In the genomic region with DNA sequence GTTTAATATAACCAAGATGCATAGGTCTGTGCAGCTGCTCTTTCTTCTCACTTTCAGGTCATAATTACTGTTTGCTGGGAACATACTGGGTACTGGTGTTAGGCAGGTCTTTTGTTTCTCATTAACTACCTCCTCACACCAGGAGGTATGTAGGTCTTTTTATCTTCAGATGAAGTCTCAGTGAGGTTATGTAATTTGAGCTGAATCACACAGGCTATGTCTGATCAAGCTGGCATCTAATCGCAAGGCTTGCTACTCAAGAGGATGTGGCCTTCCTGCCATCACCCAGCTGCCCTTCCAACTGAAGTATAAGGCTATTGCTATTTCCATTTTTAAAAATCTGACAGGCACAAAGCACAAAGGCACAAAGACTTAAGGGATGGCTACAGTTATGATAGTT, we compare ENCODE assay signal across 13 cellular contexts.
DNase-seq lines count a peak whose midpoint lies in the region; ATAC-seq, FAIRE-seq and TF ChIP-seq lines count a peak whose summit lies in the region.
"Had no signal": no experiment of that assay in that cellular context is flagged by ENCODE, and none has a peak within 500 bp of the region (broad histone marks: within the 10 kb centered on the region; RNA-seq: fewer than 3 reads in every experiment).

No MANE protein-coding gene starts in this region.

- 87% methylated on average over 1 of the region's 1 CpG for WGBS in prostate gland

- no peak overlapping the region for H3K4me3 Mint-ChIP-seq in activated naive CD4-positive, alpha-beta T cell treated with anti-CD3 and anti-CD28 coated beads for 36 hours
- no peak overlapping the region for H3K4me3 Mint-ChIP-seq in T-helper 2 cell treated with Interferon-gamma antibody and Interleukin-4, amounts not matched to agents 5 μg/mL and 100 μg/mL, for 36 hours
- H3K4me3 Mint-ChIP-seq in natural killer cell treated with Interleukin-12 subunit alpha and Interleukin-12 subunit beta and Interleukin-15 and Interleukin-18, amount 100 ng/mL, for 72 hours, result peak overlapping the region; percentile 26

- FAIRE-seq in HTR-8/SVneo (lab: Jason Lieb, UNC), result no peak
- FAIRE-seq: frontal cortex had no signal

- intact Hi-C loops in activated naive CD4-positive, alpha-beta T cell treated with anti-CD3 and anti-CD28 coated beads for 36 hours (cut with micrococcal nuclease), result no loop called here
- intact Hi-C loops in prostate gland (cut with DNase I) (no loop called here), gastrocnemius medialis (cut with DNase I; ENCODE audit: low total_unique reads) (no loop called here)

- TF ChIP-seq POLR2A in prostate gland (IDR thresholded peaks at IDR 0.05) (no peak), gastrocnemius medialis (IDR thresholded peaks at IDR 0.05) (no peak)

- H3K27ac ChIP-seq in prostate gland, result no peak overlapping the region
- H3K27ac ChIP-seq in gastrocnemius medialis, result no peak overlapping the region
- H3K27ac ChIP-seq: parathyroid adenoma had no signal

- CTCF ChIA-PET in activated naive CD4-positive, alpha-beta T cell treated with anti-CD3 and anti-CD28 coated beads for 36 hours (lab: Charles Lee), result no interaction called here

- H3K4me3 ChIP-seq in prostate gland, result no peak overlapping the region
- no peak overlapping the region for H3K4me3 ChIP-seq in gastrocnemius medialis

- no peaks in the 10 kb centered on the region for H3K9me3 ChIP-seq in prostate gland
- no peaks in the 10 kb centered on the region for H3K9me3 ChIP-seq in gastrocnemius medialis

- no peaks in the 10 kb centered on the region for H3K27me3 Mint-ChIP-seq in activated naive CD4-positive, alpha-beta T cell treated with anti-CD3 and anti-CD28 coated beads for 36 hours (ENCODE audit: low read depth)
- H3K27me3 Mint-ChIP-seq in T-helper 2 cell treated with Interferon-gamma antibody and Interleukin-4, amounts not matched to agents 5 μg/mL and 100 μg/mL, for 36 hours (ENCODE audit: low read depth), result no peaks in the 10 kb centered on the region
- no peaks in the 10 kb centered on the region for H3K27me3 Mint-ChIP-seq in natural killer cell treated with Interleukin-12 subunit alpha and Interleukin-12 subunit beta and Interleukin-15 and Interleukin-18, amount 100 ng/mL, for 72 hours

- peak overlapping the region; percentile 22 for H3K27ac Mint-ChIP-seq in activated naive CD4-positive, alpha-beta T cell treated with anti-CD3 and anti-CD28 coated beads for 36 hours
- H3K27ac Mint-ChIP-seq in T-helper 2 cell treated with Interferon-gamma antibody and Interleukin-4, amounts not matched to agents 5 μg/mL and 100 μg/mL, for 36 hours, result peak overlapping the region; percentile 43
- no peak overlapping the region for H3K27ac Mint-ChIP-seq in natural killer cell treated with Interleukin-12 subunit alpha and Interleukin-12 subunit beta and Interleukin-15 and Interleukin-18, amount 100 ng/mL, for 72 hours

- TF ChIP-seq CTCF in prostate gland (IDR thresholded peaks at IDR 0.05) (no peak), gastrocnemius medialis (IDR thresholded peaks at IDR 0.05 in 4 of 5, conservative IDR thresholded peaks at IDR 0.05 in 1 of 5) (no peak)

- peak in 1 of 2 donors; percentile 54 for ATAC-seq in natural killer cell treated with Interleukin-12 subunit alpha and Interleukin-12 subunit beta and Interleukin-15 and Interleukin-18, amount 100 ng/mL, for 72 hours
- ATAC-seq in gastrocnemius medialis, result no peak

- H3K27me3 ChIP-seq in prostate gland (replicated peaks; ENCODE audit: insufficient read depth) (no peaks in the 10 kb centered on the region), gastrocnemius medialis (no peaks in the 10 kb centered on the region)

- in situ Hi-C loops in gastrocnemius medialis (cut with MboI; ENCODE audit: low sequenced_read_pairs in 4 of 4), result no loop called here

- peaks cover under 1% of the 10 kb centered on the region for H3K4me1 ChIP-seq in prostate gland (replicated peaks)
- peaks cover 0 to 5% of the 10 kb centered on the region in 2 donors for H3K4me1 ChIP-seq in gastrocnemius medialis
- H3K4me1 ChIP-seq: parathyroid adenoma had no signal

- DNase-seq in activated naive CD4-positive, alpha-beta T cell treated with anti-CD3 and anti-CD28 coated beads for 36 hours, result no peak
- DNase-seq in activated naive CD4-positive, alpha-beta T cell treated with anti-CD3 and anti-CD28 coated beads, Interleukin-2, amount 50 U/mL, for 16 hours, result no peak
- DNase-seq in NCI-H187 treated with DMSO at 0.1 percent for 48 hours (lab: John Stamatoyannopoulos, UW), result peak; percentile 74
- DNase-seq in T-helper 2 cell treated with Interferon-gamma antibody and Interleukin-4, amounts not matched to agents 5 μg/mL and 100 μg/mL, for 36 hours (ENCODE audit: low spot score), result no peak
- no peak for DNase-seq in natural killer cell treated with Interleukin-12 subunit alpha and Interleukin-12 subunit beta and Interleukin-15 and Interleukin-18, amount 100 ng/mL, for 72 hours (ENCODE audit: low spot score)
- DNase-seq in HTR-8/SVneo (ENCODE audit: insufficient read length, low spot score), result no peak
- no peak for DNase-seq in prostate gland (ENCODE audit: low spot score)
- no peak for DNase-seq in gastrocnemius medialis
- DNase-seq: activated CD8-positive, alpha-beta memory T cell treated with anti-CD3 and anti-CD28 coated beads, Interleukin-2, amount 50 U/mL, for 4 hours; effector CD4-positive, alpha-beta T cell; OCI-M1 had no signal

- peaks cover 75% of the 10 kb centered on the region for H3K4me1 Mint-ChIP-seq in activated naive CD4-positive, alpha-beta T cell treated with anti-CD3 and anti-CD28 coated beads for 36 hours (ENCODE audit: low read depth)
- peaks cover 72% of the 10 kb centered on the region for H3K4me1 Mint-ChIP-seq in T-helper 2 cell treated with Interferon-gamma antibody and Interleukin-4, amounts not matched to agents 5 μg/mL and 100 μg/mL, for 36 hours (ENCODE audit: low read depth)
- H3K4me1 Mint-ChIP-seq in natural killer cell treated with Interleukin-12 subunit alpha and Interleukin-12 subunit beta and Interleukin-15 and Interleukin-18, amount 100 ng/mL, for 72 hours (ENCODE audit: low read depth in 2 of 2), result peaks cover 41 to 45% of the 10 kb centered on the region in 2 donors

- no peaks in the 10 kb centered on the region for H3K9me3 Mint-ChIP-seq in activated naive CD4-positive, alpha-beta T cell treated with anti-CD3 and anti-CD28 coated beads for 36 hours
- H3K9me3 Mint-ChIP-seq in T-helper 2 cell treated with Interferon-gamma antibody and Interleukin-4, amounts not matched to agents 5 μg/mL and 100 μg/mL, for 36 hours, result peaks cover 3% of the 10 kb centered on the region
- peaks cover 5% of the 10 kb centered on the region for H3K9me3 Mint-ChIP-seq in natural killer cell treated with Interleukin-12 subunit alpha and Interleukin-12 subunit beta and Interleukin-15 and Interleukin-18, amount 100 ng/mL, for 72 hours

- H3K36me3 Mint-ChIP-seq in activated naive CD4-positive, alpha-beta T cell treated with anti-CD3 and anti-CD28 coated beads for 36 hours (ENCODE audit: low read depth), result peaks cover 16% of the 10 kb centered on the region
- peaks cover 42% of the 10 kb centered on the region for H3K36me3 Mint-ChIP-seq in T-helper 2 cell treated with Interferon-gamma antibody and Interleukin-4, amounts not matched to agents 5 μg/mL and 100 μg/mL, for 36 hours (ENCODE audit: low read depth)
- no peaks in the 10 kb centered on the region for H3K36me3 Mint-ChIP-seq in natural killer cell treated with Interleukin-12 subunit alpha and Interleukin-12 subunit beta and Interleukin-15 and Interleukin-18, amount 100 ng/mL, for 72 hours

- H3K36me3 ChIP-seq in prostate gland (no peaks in the 10 kb centered on the region), gastrocnemius medialis (no peaks in the 10 kb centered on the region)

Comparison
In these comparisons a context has a peak if more than half of its experiments do, and no peak if none do; other contexts are left out.
1. H3K27ac Mint-ChIP-seq: peak in activated naive CD4-positive, alpha-beta T cell treated with anti-CD3 and anti-CD28 coated beads for 36 hours (single experiment) and T-helper 2 cell treated with Interferon-gamma antibody and Interleukin-4, amounts not matched to agents 5 μg/mL and 100 μg/mL, for 36 hours (single experiment); none in natural killer cell treated with Interleukin-12 subunit alpha and Interleukin-12 subunit beta and Interleukin-15 and Interleukin-18, amount 100 ng/mL, for 72 hours (0 of 2).